8 cellular contexts compared by ENCODE assay signal in the genomic region with DNA sequence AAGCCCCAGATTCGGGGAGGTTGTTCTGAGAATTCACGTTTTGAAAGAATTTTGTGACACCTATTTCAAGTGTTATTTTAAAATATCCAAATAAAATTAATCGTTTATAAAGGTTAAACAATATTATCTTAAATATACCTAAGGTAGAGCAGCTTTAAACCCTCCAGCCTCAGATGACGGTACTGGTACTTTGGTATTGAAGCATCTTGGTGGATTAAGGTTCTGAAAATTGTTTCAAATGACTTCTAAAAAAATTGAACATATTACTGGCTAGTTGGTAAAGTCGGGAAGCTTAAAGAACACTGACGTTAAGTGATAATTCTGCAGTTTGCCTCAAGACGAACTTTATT. TPM values are rescaled to one million over a fixed set of nuclear protein-coding genes. Genes with fewer than 3 reads are reported as not detected.
DNase-seq lines count a peak whose midpoint lies in the region; ATAC-seq and TF ChIP-seq lines count a peak whose summit lies in the region.

No MANE protein-coding gene starts in this region.

- H3K27me3 ChIP-seq in adipocyte (replicated peaks; ENCODE audit: control insufficient read depth, insufficient read depth, low read length) = no peaks in the 10 kb centered on the region
- no peaks in the 10 kb centered on the region for H3K27me3 ChIP-seq in left lung

- no peak for DNase-seq in activated CD4-positive, alpha-beta T cell treated with anti-CD3 and anti-CD28 coated beads, Interleukin-2, amount 10 ng/mL, durations not matched to agents 7 days and 5 days
- DNase-seq in activated CD4-positive, alpha-beta T cell treated with anti-CD3 and anti-CD28 coated beads, Interleukin-2, amount 50 U/mL, for 48 hours = no peak
- DNase-seq in adipocyte (ENCODE audit: low read depth) (no peak), left lung (no peak), NCI-H2227 (lab: John Stamatoyannopoulos, UW; ENCODE audit: unreplicated experiment) (no peak)

- POLR2A ChIA-PET in activated CD4-positive, alpha-beta T cell treated with anti-CD3 and anti-CD28 coated beads, Interleukin-2, amount 10 ng/mL, durations not matched to agents 7 days and 5 days (lab: Charles Lee) = no interaction called here

- peak overlapping the region; percentile 65 to 91 for H3K27ac ChIP-seq in left lung
- H3K27ac ChIP-seq in temporal lobe (ENCODE audit: low read depth, low read length) = peak overlapping the region; percentile 13

- H3K36me3 ChIP-seq in adipocyte (ENCODE audit: control insufficient read depth, insufficient read depth, low read length, severe bottlenecking) = peaks cover 32% of the 10 kb centered on the region
- H3K36me3 ChIP-seq in left lung = peaks cover 4 to 36% of the 10 kb centered on the region in 2 donors

- H3K9me3 ChIP-seq in adipocyte (ENCODE audit: control insufficient read depth, low read length) (no peaks in the 10 kb centered on the region), left lung (no peaks in the 10 kb centered on the region)

- H3K4me3 Mint-ChIP-seq in activated CD4-positive, alpha-beta T cell treated with anti-CD3 and anti-CD28 coated beads, Interleukin-2, amount 10 ng/mL, durations not matched to agents 7 days and 5 days = peak overlapping the region; percentile 90

- TF ChIP-seq CTCF in left lung (IDR thresholded peaks at IDR 0.05) = no peak

- peaks cover 29% of the 10 kb centered on the region for H3K36me3 Mint-ChIP-seq in activated CD4-positive, alpha-beta T cell treated with anti-CD3 and anti-CD28 coated beads, Interleukin-2, amount 10 ng/mL, durations not matched to agents 7 days and 5 days (ENCODE audit: low read depth)

- H3K4me1 Mint-ChIP-seq in activated CD4-positive, alpha-beta T cell treated with anti-CD3 and anti-CD28 coated beads, Interleukin-2, amount 10 ng/mL, durations not matched to agents 7 days and 5 days = peaks cover 20% of the 10 kb centered on the region

- H3K9ac ChIP-seq in adipocyte (ENCODE audit: low read length) = peak overlapping the region; percentile 91

- intact Hi-C loops in left lung (cut with DNase I) = no loop called here

- H3K4me3 ChIP-seq in adipocyte (ENCODE audit: low read length) (peak overlapping the region; percentile 93), left lung (peak overlapping the region; percentile 50 to 53)

- CTCF ChIA-PET in activated CD4-positive, alpha-beta T cell treated with anti-CD3 and anti-CD28 coated beads, Interleukin-2, amount 10 ng/mL, durations not matched to agents 7 days and 5 days (lab: Charles Lee) = interaction anchor here (1.2 kb wide), 1 partner anchor 12 kb away, joined by 4 read pairs; no protein-coding TSS in a partner anchor

- no peak for ATAC-seq in left lung
- no peak for ATAC-seq in GM21423 (IDR thresholded peaks at IDR 0.05; ENCODE audit: unreplicated experiment)
- no peak for ATAC-seq in GM21360 (IDR thresholded peaks at IDR 0.05; ENCODE audit: unreplicated experiment)

- no peaks in the 10 kb centered on the region for H3K9me3 Mint-ChIP-seq in activated CD4-positive, alpha-beta T cell treated with anti-CD3 and anti-CD28 coated beads, Interleukin-2, amount 10 ng/mL, durations not matched to agents 7 days and 5 days

- peak overlapping the region; percentile 98 for H3K27ac Mint-ChIP-seq in activated CD4-positive, alpha-beta T cell treated with anti-CD3 and anti-CD28 coated beads, Interleukin-2, amount 10 ng/mL, durations not matched to agents 7 days and 5 days

- peaks cover 22% of the 10 kb centered on the region for H3K4me1 ChIP-seq in adipocyte (ENCODE audit: control insufficient read depth, insufficient read depth, low read length)
- peaks cover 0 to 25% of the 10 kb centered on the region in 2 donors for H3K4me1 ChIP-seq in left lung

- no peaks in the 10 kb centered on the region for H3K27me3 Mint-ChIP-seq in activated CD4-positive, alpha-beta T cell treated with anti-CD3 and anti-CD28 coated beads, Interleukin-2, amount 10 ng/mL, durations not matched to agents 7 days and 5 days

RNA-seq across cellular contexts. Expression of a gene that starts 0.4 kb away (rescaled TPM):
- 10 to 100 TPM; 38.5 to 39.4 TPM for total RNA-seq in activated CD4-positive, alpha-beta T cell treated with anti-CD3 and anti-CD28 coated beads, Interleukin-2, amount 10 ng/mL, durations not matched to agents 7 days and 5 days
- 10 to 100 TPM; 36.7 to 38.7 TPM for total RNA-seq in left lung
- total RNA-seq in temporal lobe = 16.7 TPM

RNA-seq across cellular contexts. Expression of a gene that starts 31.5 kb away (rescaled TPM):
- under 1 TPM; 0.08 to 0.12 TPM for total RNA-seq in activated CD4-positive, alpha-beta T cell treated with anti-CD3 and anti-CD28 coated beads, Interleukin-2, amount 10 ng/mL, durations not matched to agents 7 days and 5 days
- total RNA-seq in left lung (under 1 TPM; 0.52 to 0.67 TPM), temporal lobe (0.25 TPM)

RNA-seq across cellular contexts. Expression of a gene that starts 49.1 kb away (rescaled TPM):
- under 1 TPM in 1 of 2 experiments, not detected in 1; 0.64 TPM for total RNA-seq in activated CD4-positive, alpha-beta T cell treated with anti-CD3 and anti-CD28 coated beads, Interleukin-2, amount 10 ng/mL, durations not matched to agents 7 days and 5 days
- total RNA-seq in left lung (not detected), temporal lobe (not detected)

RNA-seq across cellular contexts. Expression of a gene that starts 55.5 kb away (rescaled TPM):
- under 1 TPM; 0.10 to 0.21 TPM for total RNA-seq in activated CD4-positive, alpha-beta T cell treated with anti-CD3 and anti-CD28 coated beads, Interleukin-2, amount 10 ng/mL, durations not matched to agents 7 days and 5 days
- total RNA-seq in left lung (1 to 10 TPM in 1 of 2 donors, not detected in 1; 1.6 TPM), temporal lobe (1.2 TPM)
